22 cellular contexts compared by ENCODE assay signal in the genomic region with DNA sequence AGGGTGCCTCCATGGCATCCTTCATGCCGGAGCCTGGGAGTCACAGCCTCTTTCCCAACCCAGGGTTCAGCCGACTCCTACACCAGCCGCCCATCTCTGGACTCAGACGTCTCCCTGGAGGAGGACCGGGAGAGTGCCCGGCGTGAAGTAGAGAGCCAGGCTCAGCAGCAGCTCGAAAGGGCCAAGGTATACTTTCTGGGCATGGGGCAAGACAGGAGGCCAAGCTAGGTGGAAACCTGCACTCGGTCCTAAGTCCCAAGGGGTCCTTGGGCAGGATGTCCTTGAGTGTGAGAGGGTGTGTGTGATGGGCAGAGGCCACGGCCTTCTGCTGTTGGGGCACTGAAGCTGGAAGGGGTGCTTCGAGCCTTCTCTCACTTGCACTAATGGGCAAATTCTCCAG. TPM values are rescaled to one million over a fixed set of nuclear protein-coding genes. Genes with fewer than 3 reads are reported as not detected.
"Had no signal": no experiment of that assay in that cellular context is flagged by ENCODE, and none has a peak within 500 bp of the region (broad histone marks: within the 10 kb centered on the region; RNA-seq: fewer than 3 reads in every experiment).

No MANE protein-coding gene starts in this region.

- H3K27ac ChIP-seq: HL-60, RWPE1 had no signal

- H3K4me2 ChIP-seq: SK-N-SH had no signal

- ATAC-seq: Panc1, PC-3 had no signal

- DNase-seq: KBM-7; NCI-H1092; NCI-H1417 treated with DMSO at 0.1 percent for 48 hours; NCI-H146; NCI-H1694 treated with DMSO at 0.1 percent for 48 hours; NCI-H1930; NCI-H2081; NCI-H2107; NCI-H2227 treated with DMSO at 0.1 percent for 48 hours; NCI-H446; NCI-H526; NK-92 treated with Interleukin-12 subunit alpha and Interleukin-12 subunit beta, amount 100 ng/mL, for 24 hours; PC-3; SHP77; SK-N-SH; SW 1271 had no signal

- H3K9ac ChIP-seq: SK-N-SH had no signal

- FAIRE-seq: HTR-8/SVneo had no signal

- H3K9me3 ChIP-seq: SK-N-SH had no signal

- H3K9me2 ChIP-seq: SK-N-SH had no signal

RNA-seq across cellular contexts. Expression of a gene that starts 34.4 kb away (rescaled TPM):
- total RNA-seq: OCI-LY7 had no signal

RNA-seq across cellular contexts. Expression of a gene that starts 42.4 kb away (rescaled TPM):
- total RNA-seq: LHCN-M2 had no signal
